17 cellular contexts compared by ENCODE assay signal in the genomic region with DNA sequence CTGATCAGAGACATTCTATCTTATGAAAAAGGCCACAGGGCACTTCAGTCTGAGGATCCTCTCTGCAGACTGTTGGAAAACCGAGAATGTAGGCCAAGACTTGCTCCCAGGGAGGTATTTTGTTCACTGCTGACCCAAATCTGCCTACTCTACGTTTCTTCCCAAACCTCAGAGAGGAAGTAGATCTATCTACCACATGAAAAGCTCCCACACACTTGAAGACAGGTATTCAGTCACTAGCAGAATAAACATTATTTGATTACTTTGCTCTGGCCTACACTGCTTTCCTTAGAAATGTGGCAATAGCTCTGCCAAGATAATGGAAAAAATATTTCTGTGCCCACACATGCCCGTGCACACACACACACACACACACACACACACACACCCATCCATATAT.
DNase-seq lines count a peak whose midpoint lies in the region; ATAC-seq and TF ChIP-seq lines count a peak whose summit lies in the region.
"Had no signal": no experiment of that assay in that cellular context is flagged by ENCODE, and none has a peak within 500 bp of the region (broad histone marks: within the 10 kb centered on the region; RNA-seq: fewer than 3 reads in every experiment).

No MANE protein-coding gene starts in this region.

- no peak overlapping the region for H3K4me3 ChIP-seq in uterus
- H3K4me3 ChIP-seq: GM12878 had no signal

- H3K9me3 Mint-ChIP-seq in chondrocyte (ENCODE audit: low read depth) (no peaks in the 10 kb centered on the region), nephron progenitor cell (no peaks in the 10 kb centered on the region)
- H3K9me3 Mint-ChIP-seq in activated CD8-positive, alpha-beta memory T cell treated with anti-CD3 and anti-CD28 coated beads, Interleukin-2, amount 10 ng/mL, durations not matched to agents 7 days and 5 days (ENCODE audit: low read depth), result peaks cover 7% of the 10 kb centered on the region
- H3K9me3 Mint-ChIP-seq in activated CD4-positive, alpha-beta memory T cell treated with anti-CD3 and anti-CD28 coated beads for 36 hours, result peaks cover 2% of the 10 kb centered on the region

- no peak for TF ChIP-seq POLR2A in uterus (IDR thresholded peaks at IDR 0.05)

- H3K27ac ChIP-seq in uterus, result no peak overlapping the region

- no peaks in the 10 kb centered on the region for H3K9me3 ChIP-seq in uterus

- CTCF ChIA-PET in activated CD8-positive, alpha-beta memory T cell treated with anti-CD3 and anti-CD28 coated beads, Interleukin-2, amount 10 ng/mL, durations not matched to agents 7 days and 5 days (lab: Charles Lee), result no interaction called here
- CTCF ChIA-PET in activated CD4-positive, alpha-beta memory T cell treated with anti-CD3 and anti-CD28 coated beads for 36 hours (lab: Charles Lee), result no interaction called here

- no peak for ATAC-seq in activated CD8-positive, alpha-beta memory T cell treated with anti-CD3 and anti-CD28 coated beads, Interleukin-2, amount 10 ng/mL, durations not matched to agents 7 days and 5 days
- ATAC-seq: GM12878 had no signal

- H3K4me1 ChIP-seq in uterus, result no peaks in the 10 kb centered on the region

- H3K4me1 Mint-ChIP-seq in chondrocyte (ENCODE audit: low read depth), result peaks cover 60% of the 10 kb centered on the region
- H3K4me1 Mint-ChIP-seq in nephron progenitor cell, result peaks cover 9% of the 10 kb centered on the region
- H3K4me1 Mint-ChIP-seq in activated CD8-positive, alpha-beta memory T cell treated with anti-CD3 and anti-CD28 coated beads, Interleukin-2, amount 10 ng/mL, durations not matched to agents 7 days and 5 days, result no peaks in the 10 kb centered on the region
- H3K4me1 Mint-ChIP-seq in activated CD4-positive, alpha-beta memory T cell treated with anti-CD3 and anti-CD28 coated beads for 36 hours (ENCODE audit: low read depth), result no peaks in the 10 kb centered on the region
- H3K4me1 Mint-ChIP-seq: CD4-positive, alpha-beta memory T cell had no signal

- H3K27me3 ChIP-seq in uterus, result no peaks in the 10 kb centered on the region

- H3K27ac Mint-ChIP-seq in chondrocyte (ENCODE audit: unreplicated experiment) (peak overlapping the region; percentile 14), nephron progenitor cell (peak overlapping the region; percentile 70)
- no peak overlapping the region for H3K27ac Mint-ChIP-seq in activated CD8-positive, alpha-beta memory T cell treated with anti-CD3 and anti-CD28 coated beads, Interleukin-2, amount 10 ng/mL, durations not matched to agents 7 days and 5 days
- no peak overlapping the region for H3K27ac Mint-ChIP-seq in activated CD4-positive, alpha-beta memory T cell treated with anti-CD3 and anti-CD28 coated beads for 36 hours
- H3K27ac Mint-ChIP-seq: CD4-positive, alpha-beta memory T cell had no signal

- no peak for TF ChIP-seq CTCF in chondrocyte (IDR thresholded peaks at IDR 0.05)
- TF ChIP-seq CTCF in nephron progenitor cell (IDR thresholded peaks at IDR 0.05), result no peak
- TF ChIP-seq CTCF in uterus (IDR thresholded peaks at IDR 0.05), result no peak

- DNase-seq in NCI-H226 (peak; percentile 20), chondrocyte (ENCODE audit: low spot score) (no peak), nephron progenitor cell (no peak), GDM1 (lab: John Stamatoyannopoulos, UW) (no peak), uterus (no peak)
- DNase-seq in activated CD8-positive, alpha-beta memory T cell treated with anti-CD3 and anti-CD28 coated beads, Interleukin-2, amount 10 ng/mL, durations not matched to agents 7 days and 5 days, result no peak
- no peak for DNase-seq in activated CD4-positive, alpha-beta memory T cell treated with anti-CD3 and anti-CD28 coated beads for 36 hours
- DNase-seq: C1 segment of cervical spinal cord; Calu3; CD4-positive, alpha-beta memory T cell; COR-L47; DMS53; DMS79 treated with DMSO at 0.1 percent for 48 hours; GOT3; H7; HCEC 1CT had no signal

- no peaks in the 10 kb centered on the region for H3K27me3 Mint-ChIP-seq in chondrocyte (ENCODE audit: low read depth)
- no peaks in the 10 kb centered on the region for H3K27me3 Mint-ChIP-seq in nephron progenitor cell (ENCODE audit: low read depth, poor library complexity)
- H3K27me3 Mint-ChIP-seq in activated CD8-positive, alpha-beta memory T cell treated with anti-CD3 and anti-CD28 coated beads, Interleukin-2, amount 10 ng/mL, durations not matched to agents 7 days and 5 days, result no peaks in the 10 kb centered on the region
- no peaks in the 10 kb centered on the region for H3K27me3 Mint-ChIP-seq in activated CD4-positive, alpha-beta memory T cell treated with anti-CD3 and anti-CD28 coated beads for 36 hours
- H3K27me3 Mint-ChIP-seq: CD4-positive, alpha-beta memory T cell had no signal

- POLR2A ChIA-PET in activated CD4-positive, alpha-beta memory T cell treated with anti-CD3 and anti-CD28 coated beads for 36 hours (lab: Charles Lee), result no interaction called here

- H3K4me3 Mint-ChIP-seq in chondrocyte (ENCODE audit: unreplicated experiment) (no peak overlapping the region), nephron progenitor cell (no peak overlapping the region)
- H3K4me3 Mint-ChIP-seq in activated CD8-positive, alpha-beta memory T cell treated with anti-CD3 and anti-CD28 coated beads, Interleukin-2, amount 10 ng/mL, durations not matched to agents 7 days and 5 days, result no peak overlapping the region
- no peak overlapping the region for H3K4me3 Mint-ChIP-seq in activated CD4-positive, alpha-beta memory T cell treated with anti-CD3 and anti-CD28 coated beads for 36 hours
- H3K4me3 Mint-ChIP-seq: CD4-positive, alpha-beta memory T cell had no signal

- peaks cover 43% of the 10 kb centered on the region for H3K36me3 Mint-ChIP-seq in chondrocyte (ENCODE audit: low read depth)
- peaks cover 75% of the 10 kb centered on the region for H3K36me3 Mint-ChIP-seq in nephron progenitor cell (ENCODE audit: low read depth)
- no peaks in the 10 kb centered on the region for H3K36me3 Mint-ChIP-seq in activated CD8-positive, alpha-beta memory T cell treated with anti-CD3 and anti-CD28 coated beads, Interleukin-2, amount 10 ng/mL, durations not matched to agents 7 days and 5 days
- no peaks in the 10 kb centered on the region for H3K36me3 Mint-ChIP-seq in activated CD4-positive, alpha-beta memory T cell treated with anti-CD3 and anti-CD28 coated beads for 36 hours
- H3K36me3 Mint-ChIP-seq: CD4-positive, alpha-beta memory T cell had no signal

- H3K36me3 ChIP-seq in uterus, result no peaks in the 10 kb centered on the region

- intact Hi-C loops in activated CD4-positive, alpha-beta memory T cell treated with anti-CD3 and anti-CD28 coated beads for 36 hours (cut with micrococcal nuclease), result no loop called here
- intact Hi-C loops in uterus (cut with DNase I; ENCODE audit: low total_unique reads), result no loop called here

Comparison
In these comparisons a context has a peak if more than half of its experiments do, and no peak if none do; other contexts are left out.
1. H3K27ac Mint-ChIP-seq: peak in chondrocyte (single experiment) and nephron progenitor cell (single experiment); none in activated CD8-positive, alpha-beta memory T cell treated with anti-CD3 and anti-CD28 coated beads, Interleukin-2, amount 10 ng/mL, durations not matched to agents 7 days and 5 days (single experiment) and activated CD4-positive, alpha-beta memory T cell treated with anti-CD3 and anti-CD28 coated beads for 36 hours (single experiment).